In the genomic region with DNA sequence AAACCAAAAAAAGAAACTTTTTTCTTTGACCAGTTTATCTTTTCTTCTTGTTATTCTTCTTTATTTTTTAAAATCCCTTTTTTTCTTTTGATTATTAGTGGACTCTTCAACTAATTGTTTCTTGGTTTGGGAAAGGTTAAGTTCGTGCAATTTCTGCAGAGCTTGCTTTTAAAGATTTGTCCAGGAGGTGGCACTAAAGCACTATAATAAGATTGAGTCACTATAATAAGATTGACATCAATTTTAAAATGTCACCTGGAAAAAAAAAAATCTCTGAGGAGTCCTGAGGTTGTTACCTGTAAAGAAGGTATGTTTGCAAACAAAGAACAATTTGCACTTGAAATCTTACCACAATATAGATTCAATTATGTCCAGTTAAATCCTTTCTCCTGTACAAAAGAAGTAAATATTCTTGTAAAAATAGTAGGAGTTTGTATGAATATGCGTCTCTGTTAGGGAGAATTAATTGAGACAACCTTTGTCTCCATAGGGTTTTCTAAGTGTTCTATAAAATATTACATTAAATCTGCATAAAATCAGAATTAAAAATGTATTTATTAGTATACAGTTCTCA, we compare ENCODE assay signal across 9 cellular contexts.
DNase-seq lines count a peak whose midpoint lies in the region; ATAC-seq, FAIRE-seq and TF ChIP-seq lines count a peak whose summit lies in the region.
"Had no signal": no experiment of that assay in that cellular context is flagged by ENCODE, and none has a peak within 500 bp of the region (broad histone marks: within the 10 kb centered on the region; RNA-seq: fewer than 3 reads in every experiment).

No MANE protein-coding gene starts in this region.

- intact Hi-C loops in CD4-positive, alpha-beta T cell (cut with DNase I, micrococcal nuclease), result no loop called here

- H3K27ac Mint-ChIP-seq in CD4-positive, alpha-beta T cell, result no peak overlapping the region
- H3K27ac Mint-ChIP-seq: T-helper 1 cell treated with Interleukin-12 subunit alpha and Interleukin-12 subunit beta and Interleukin-4 antibody, amounts not matched to agents 30 μg/mL and 1 μg/mL, for 36 hours had no signal

- H3K36me3 Mint-ChIP-seq in CD4-positive, alpha-beta T cell (ENCODE audit: low read depth), result no peaks in the 10 kb centered on the region

- H3K36me3 ChIP-seq in RWPE2 (ENCODE audit: low read depth), result no peaks in the 10 kb centered on the region
- H3K36me3 ChIP-seq in parathyroid adenoma (ENCODE audit: control insufficient read depth, insufficient read depth, low read length), result no peaks in the 10 kb centered on the region

- H3K9ac ChIP-seq in parathyroid adenoma, result no peak overlapping the region

- no peaks in the 10 kb centered on the region for H3K9me3 Mint-ChIP-seq in CD4-positive, alpha-beta T cell
- H3K9me3 Mint-ChIP-seq: T-helper 1 cell treated with Interleukin-12 subunit alpha and Interleukin-12 subunit beta and Interleukin-4 antibody, amounts not matched to agents 30 μg/mL and 1 μg/mL, for 36 hours had no signal

- no peaks in the 10 kb centered on the region for H3K9me3 ChIP-seq in CD4-positive, alpha-beta T cell (ENCODE audit: control insufficient read depth, low read length)
- H3K9me3 ChIP-seq in RWPE2 (ENCODE audit: severe bottlenecking), result no peaks in the 10 kb centered on the region
- no peaks in the 10 kb centered on the region for H3K9me3 ChIP-seq in parathyroid adenoma (ENCODE audit: control insufficient read depth, low read length)

- H3K27me3 ChIP-seq in CD4-positive, alpha-beta T cell (ENCODE audit: control insufficient read depth, insufficient read depth, low read length), result no peaks in the 10 kb centered on the region
- H3K27me3 ChIP-seq in RWPE2 (ENCODE audit: insufficient read depth, poor library complexity, severe bottlenecking) (no peaks in the 10 kb centered on the region), parathyroid adenoma (ENCODE audit: control insufficient read depth, insufficient read depth, low read length) (no peaks in the 10 kb centered on the region)

- POLR2A ChIA-PET in CD4-positive, alpha-beta T cell (lab: Charles Lee), result no interaction called here

- no peak overlapping the region for H2AFZ ChIP-seq in parathyroid adenoma

- H3K4me3 ChIP-seq in RWPE2 (ENCODE audit: severe bottlenecking) (no peak overlapping the region), epithelial cell of proximal tubule (ENCODE audit: low read depth, low read length) (no peak overlapping the region), parathyroid adenoma (ENCODE audit: low read depth, low read length) (no peak overlapping the region)

- peak; percentile 71 for TF ChIP-seq CTCF in CD4-positive, alpha-beta T cell (IDR thresholded peaks at IDR 0.05)
- TF ChIP-seq CTCF in RWPE2 (IDR thresholded peaks at IDR 0.05; ENCODE audit: poor library complexity, severe bottlenecking), result peak; percentile 86
- peak; percentile 69 for TF ChIP-seq CTCF in epithelial cell of proximal tubule (conservative IDR thresholded peaks at IDR 0.05; ENCODE audit: low read depth, low read length)
- TF ChIP-seq CTCF in parathyroid adenoma (IDR thresholded peaks at IDR 0.05), result peak; percentile 18

- peaks cover 13% of the 10 kb centered on the region for H3K4me1 Mint-ChIP-seq in CD4-positive, alpha-beta T cell (ENCODE audit: low read depth)

- H3K4me3 Mint-ChIP-seq in CD4-positive, alpha-beta T cell, result no peak overlapping the region
- H3K4me3 Mint-ChIP-seq: T-helper 1 cell treated with Interleukin-12 subunit alpha and Interleukin-12 subunit beta and Interleukin-4 antibody, amounts not matched to agents 30 μg/mL and 1 μg/mL, for 36 hours had no signal

- no peaks in the 10 kb centered on the region for H3K27me3 Mint-ChIP-seq in CD4-positive, alpha-beta T cell

- ATAC-seq in CD4-positive, alpha-beta T cell (ENCODE audit: poor library complexity), result no peak
- ATAC-seq in GM18508 (IDR thresholded peaks at IDR 0.05; ENCODE audit: insufficient read depth, unreplicated experiment) (peak; percentile 48), RWPE2 (ENCODE audit: low read depth) (no peak), GM18907 (IDR thresholded peaks at IDR 0.05; ENCODE audit: unreplicated experiment) (no peak)

- no peaks in the 10 kb centered on the region for H3K79me2 ChIP-seq in parathyroid adenoma

- no peak for DNase-seq in CD4-positive, alpha-beta T cell
- peak; percentile 10 for DNase-seq in HTR-8/SVneo (ENCODE audit: insufficient read length, low spot score)
- no peak for DNase-seq in RWPE2 (ENCODE audit: low spot score)
- DNase-seq in epithelial cell of proximal tubule (ENCODE audit: low read depth), result no peak
- DNase-seq in NCI-H187 (lab: John Stamatoyannopoulos, UW), result no peak

- no peak overlapping the region for H3K27ac ChIP-seq in CD4-positive, alpha-beta T cell (ENCODE audit: low read depth, low read length)
- H3K27ac ChIP-seq in RWPE2 (ENCODE audit: poor library complexity, severe bottlenecking) (peak overlapping the region; percentile 29), parathyroid adenoma (no peak overlapping the region)

- no peak for FAIRE-seq in HTR-8/SVneo (lab: Jason Lieb, UNC)

- CTCF ChIA-PET in CD4-positive, alpha-beta T cell (lab: Charles Lee), result no interaction called here

- H3K4me1 ChIP-seq in RWPE2 (ENCODE audit: insufficient read depth, poor library complexity, severe bottlenecking) (no peaks in the 10 kb centered on the region), parathyroid adenoma (no peaks in the 10 kb centered on the region)

- H3K4me2 ChIP-seq in parathyroid adenoma (ENCODE audit: low read length), result no peak overlapping the region

Comparison
In these comparisons a context has a peak if more than half of its experiments do, and no peak if none do; other contexts are left out.
1. CTCF ChIP-seq: peak in every context shown above with its lines; median percentile 86 in RWPE2; 71 in CD4-positive, alpha-beta T cell; 69 in epithelial cell of proximal tubule; 18 in parathyroid adenoma.